Comparison of ENCODE assay signal across 26 cellular contexts in the genomic region with DNA sequence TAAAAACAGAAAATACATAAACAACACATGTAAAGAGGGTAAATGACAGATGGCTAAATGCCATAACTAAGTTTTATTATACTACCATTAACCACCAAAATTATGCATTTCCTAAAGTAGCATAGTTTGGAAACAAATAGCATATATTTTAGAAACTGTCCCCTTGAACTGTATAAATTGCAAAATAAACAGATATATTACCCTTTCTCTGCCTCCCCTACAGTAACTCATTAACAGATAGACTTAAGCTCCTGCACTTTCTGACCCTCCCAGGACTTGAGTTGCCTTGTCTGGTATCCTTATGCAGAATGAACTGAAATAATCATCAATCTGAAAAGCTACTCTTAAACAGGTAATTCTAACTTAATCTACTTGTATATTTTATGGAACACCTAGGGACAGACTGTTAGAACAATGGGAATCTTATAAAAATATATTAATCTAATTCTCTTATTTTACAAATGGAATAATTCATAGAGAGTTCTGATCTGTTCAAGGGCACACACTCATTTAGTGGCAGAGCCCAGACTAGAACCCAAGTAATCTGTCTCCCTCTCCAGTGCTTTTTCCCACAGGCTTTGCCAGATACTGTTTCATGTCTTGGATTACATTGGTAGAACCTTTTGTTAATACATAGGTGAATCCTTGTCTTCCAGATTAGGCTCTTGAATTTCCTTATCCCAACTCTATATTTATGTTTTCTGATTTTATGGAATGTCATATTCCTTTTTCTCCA. TPM values are rescaled to one million over a fixed set of nuclear protein-coding genes. Genes with fewer than 3 reads are reported as not detected.
DNase-seq lines count a peak whose midpoint lies in the region; ATAC-seq, FAIRE-seq and TF ChIP-seq lines count a peak whose summit lies in the region.
"Had no signal": no experiment of that assay in that cellular context is flagged by ENCODE, and none has a peak within 500 bp of the region (broad histone marks: within the 10 kb centered on the region; RNA-seq: fewer than 3 reads in every experiment).

No MANE protein-coding gene starts in this region.

- no peak for FAIRE-seq in GM12891 (lab: Jason Lieb, UNC)

- no peaks in the 10 kb centered on the region for H3K9me3 ChIP-seq in body of pancreas
- H3K9me3 ChIP-seq in mucosa of descending colon = no peaks in the 10 kb centered on the region
- H3K9me3 ChIP-seq: BE2C, HAP-1, SJSA1 had no signal

- intact Hi-C loops in body of pancreas (cut with DNase I) (no loop called here), mucosa of descending colon (cut with DNase I, micrococcal nuclease) (no loop called here)

- H3K27me3 ChIP-seq in body of pancreas = no peaks in the 10 kb centered on the region
- H3K27me3 ChIP-seq: BE2C, SJSA1 had no signal

- peak overlapping the region in 3 of 4 donors; percentile 27 to 68 (median 47) for H3K27ac ChIP-seq in body of pancreas
- H3K27ac ChIP-seq: 22Rv1, HL-60, SJSA1 had no signal

- H3K36me3 ChIP-seq in body of pancreas (replicated peaks in 1 of 2; ENCODE audit: insufficient read depth in 1 of 2, low read depth in 2 of 2) = no peaks in the 10 kb centered on the region
- no peaks in the 10 kb centered on the region for H3K36me3 ChIP-seq in mucosa of descending colon (ENCODE audit: low read depth)
- H3K36me3 ChIP-seq: BE2C, HAP-1, SJSA1 had no signal

- TF ChIP-seq CTCF in body of pancreas (IDR thresholded peaks at IDR 0.05) (no peak), mucosa of descending colon (IDR thresholded peaks at IDR 0.05) (no peak)

- TF ChIP-seq POLR2A in body of pancreas (IDR thresholded peaks at IDR 0.05) = no peak
- no peak for TF ChIP-seq POLR2A in GM12891 (IDR thresholded peaks at IDR 0.05; ENCODE audit: low read depth, low read length)

- no peak for ATAC-seq in body of pancreas
- ATAC-seq in mucosa of descending colon = peak; percentile 42
- ATAC-seq in HG02973 (IDR thresholded peaks at IDR 0.05; ENCODE audit: unreplicated experiment) = no peak
- ATAC-seq in HG02981 (IDR thresholded peaks at IDR 0.05; ENCODE audit: unreplicated experiment) = no peak

- DNase-seq in DMS53 (lab: John Stamatoyannopoulos, UW) (peak; percentile 53), DMS53 treated with DMSO at 0.1 percent for 48 hours (lab: John Stamatoyannopoulos, UW; ENCODE audit: unreplicated experiment) (no peak), body of pancreas (no peak), left kidney (ENCODE audit: low read depth, low spot score) (peak; percentile 57), mucosa of descending colon (no peak), GM12891 (ENCODE audit: insufficient read length, low spot score) (no peak)
- DNase-seq: ACHN; BE2C; Calu3; CD8-positive, alpha-beta memory T cell; GOT3; NCI-H1092; NCI-H1436; NCI-H187; NCI-H2081 treated with DMSO at 0.1 percent for 48 hours; NCI-H524; NCI-H774; NK-92 treated with Interleukin-12 subunit alpha and Interleukin-12 subunit beta, amount 100 ng/mL, for 24 hours; Right ventricle myocardium superior; RPMI8226 had no signal

- H3K4me1 ChIP-seq in body of pancreas (peaks cover 47% of the 10 kb centered on the region), mucosa of descending colon (ENCODE audit: low read depth) (no peaks in the 10 kb centered on the region)
- H3K4me1 ChIP-seq: BE2C, HAP-1, SJSA1 had no signal

- H3K4me3 ChIP-seq in body of pancreas (no peak overlapping the region), mucosa of descending colon (no peak overlapping the region)
- H3K4me3 ChIP-seq: HAP-1, SJSA1 had no signal

TF ChIP-seq in GM12891, 5 proteins besides CTCF, POLR2A, EP300 and RAD21:
- TF ChIP-seq POU2F2 (IDR thresholded peaks at IDR 0.05; ENCODE audit: low read depth, low read length) (no peak), PAX5 (IDR thresholded peaks at IDR 0.05; ENCODE audit: insufficient read depth, low read length, severe bottlenecking) (no peak), TAF1 (IDR thresholded peaks at IDR 0.05; ENCODE audit: low read depth, low read length) (no peak), POLR2AphosphoS5 (IDR thresholded peaks at IDR 0.05; ENCODE audit: low read depth, low read length) (no peak), SPI1 (IDR thresholded peaks at IDR 0.05; ENCODE audit: low read depth, low read length) (no peak)

RNA-seq across cellular contexts. Expression of a gene that starts 50.6 kb away (rescaled TPM):
- total RNA-seq in body of pancreas = 10 to 100 TPM; 11.5 to 26.7 TPM
- 100 to 1,000 TPM; 112 to 177 (median 147) TPM for total RNA-seq in mucosa of descending colon
- 35.5 TPM for polyA plus RNA-seq in GM12891 (2012; ENCODE audit: low read depth, missing spikeins)

Comparison
In these comparisons a context has a peak if more than half of its experiments do, and no peak if none do; other contexts are left out.
1. DNase-seq: peak in DMS53 (single experiment) and left kidney (single experiment); none in DMS53 treated with DMSO at 0.1 percent for 48 hours (single experiment), body of pancreas (0 of 4), mucosa of descending colon (0 of 3) and GM12891 (single experiment).
2. RNA of a gene that starts 50.6 kb away (total RNA-seq): 112 to 177 TPM in mucosa of descending colon; 11.5 to 26.7 TPM in body of pancreas; every median in the first group is over 4 times any median in the second.